In the genomic region with DNA sequence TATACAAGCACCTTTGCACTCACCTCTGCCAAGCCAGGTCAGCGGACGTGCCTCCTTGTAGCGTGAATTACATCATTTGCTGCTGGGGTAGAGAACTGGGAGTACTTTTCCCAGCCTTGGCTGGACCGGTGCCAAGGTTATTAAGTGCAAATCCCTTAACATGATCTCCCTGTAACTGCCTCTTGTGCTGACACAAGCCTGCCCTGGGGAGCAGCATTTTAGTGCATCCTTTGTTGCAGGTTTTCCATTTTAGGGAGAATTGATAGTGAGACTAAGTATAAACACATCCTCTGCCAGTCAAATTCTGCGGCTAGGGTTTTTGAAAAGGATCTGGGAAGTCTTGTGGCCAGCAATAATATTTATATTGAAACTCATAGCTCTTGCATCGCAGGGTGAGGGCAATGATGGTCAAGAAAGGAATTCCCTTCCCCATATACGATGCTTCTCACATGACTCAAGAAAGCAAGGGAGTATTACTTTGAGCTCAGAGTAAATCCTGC, we compare ENCODE assay signal across 1 cellular context.
TF ChIP-seq lines count a peak whose summit lies in the region.

No MANE protein-coding gene starts in this region.

TF ChIP-seq in HEK293, 187 proteins besides CTCF, POLR2A, EP300 and RAD21 (continued from another document and continues in another):
- peak; percentile 72 for TF ChIP-seq ZBTB17 (tag by site-specific recombination; IDR thresholded peaks at IDR 0.05)
- peak; percentile 77 for TF ChIP-seq ZXDB (tag by site-specific recombination; IDR thresholded peaks at IDR 0.05)
- no peak for TF ChIP-seq ZNF350 (tag by site-specific recombination; IDR thresholded peaks at IDR 0.05)
- TF ChIP-seq ZNF426 (tag by site-specific recombination; IDR thresholded peaks at IDR 0.05) = no peak
- TF ChIP-seq ZBTB8A (tag by site-specific recombination; IDR thresholded peaks at IDR 0.05) = 0 out of 2 replicates have a peak, but pooled peaks have one; percentile 22
- TF ChIP-seq, protein P1, sequence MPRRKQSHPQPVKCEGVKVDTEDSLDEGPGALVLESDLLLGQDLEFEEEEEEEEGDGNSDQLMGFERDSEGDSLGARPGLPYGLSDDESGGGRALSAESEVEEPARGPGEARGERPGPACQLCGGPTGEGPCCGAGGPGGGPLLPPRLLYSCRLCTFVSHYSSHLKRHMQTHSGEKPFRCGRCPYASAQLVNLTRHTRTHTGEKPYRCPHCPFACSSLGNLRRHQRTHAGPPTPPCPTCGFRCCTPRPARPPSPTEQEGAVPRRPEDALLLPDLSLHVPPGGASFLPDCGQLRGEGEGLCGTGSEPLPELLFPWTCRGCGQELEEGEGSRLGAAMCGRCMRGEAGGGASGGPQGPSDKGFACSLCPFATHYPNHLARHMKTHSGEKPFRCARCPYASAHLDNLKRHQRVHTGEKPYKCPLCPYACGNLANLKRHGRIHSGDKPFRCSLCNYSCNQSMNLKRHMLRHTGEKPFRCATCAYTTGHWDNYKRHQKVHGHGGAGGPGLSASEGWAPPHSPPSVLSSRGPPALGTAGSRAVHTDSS (tag by site-specific recombination; IDR thresholded peaks at IDR 0.05) = no peak
- peak; percentile 94 for TF ChIP-seq ZNF561 (tag by site-specific recombination; IDR thresholded peaks at IDR 0.05; ENCODE audit: borderline replicate concordance)
- TF ChIP-seq WT1 (tag by site-specific recombination; IDR thresholded peaks at IDR 0.05) = peak; percentile 99
- TF ChIP-seq ZNF26 (tag by site-specific recombination; IDR thresholded peaks at IDR 0.05) = no peak
- TF ChIP-seq BCL11B (tag by site-specific recombination; IDR thresholded peaks at IDR 0.05; ENCODE audit: low read depth) = peak; percentile 61; the same call in 1 of the 2 replicates
- TF ChIP-seq HOXC10 (CRISPR knock-in tag; IDR thresholded peaks at IDR 0.05) = no peak
- no peak for TF ChIP-seq ZNF571 (tag by site-specific recombination; IDR thresholded peaks at IDR 0.05)
- TF ChIP-seq, protein P2, sequence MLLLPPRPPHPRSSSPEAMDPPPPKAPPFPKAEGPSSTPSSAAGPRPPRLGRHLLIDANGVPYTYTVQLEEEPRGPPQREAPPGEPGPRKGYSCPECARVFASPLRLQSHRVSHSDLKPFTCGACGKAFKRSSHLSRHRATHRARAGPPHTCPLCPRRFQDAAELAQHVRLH (tag by site-specific recombination; IDR thresholded peaks at IDR 0.05) = peak; percentile 67; the same call in 1 of the 2 replicates
- TF ChIP-seq ZNF626 (tag by site-specific recombination; IDR thresholded peaks at IDR 0.05) = peak; percentile 86
- TF ChIP-seq SCRT1 (tag by site-specific recombination; IDR thresholded peaks at IDR 0.05; ENCODE audit: borderline replicate concordance) = peak; percentile 39; the same call in 1 of the 2 replicates
- TF ChIP-seq, protein P3, sequence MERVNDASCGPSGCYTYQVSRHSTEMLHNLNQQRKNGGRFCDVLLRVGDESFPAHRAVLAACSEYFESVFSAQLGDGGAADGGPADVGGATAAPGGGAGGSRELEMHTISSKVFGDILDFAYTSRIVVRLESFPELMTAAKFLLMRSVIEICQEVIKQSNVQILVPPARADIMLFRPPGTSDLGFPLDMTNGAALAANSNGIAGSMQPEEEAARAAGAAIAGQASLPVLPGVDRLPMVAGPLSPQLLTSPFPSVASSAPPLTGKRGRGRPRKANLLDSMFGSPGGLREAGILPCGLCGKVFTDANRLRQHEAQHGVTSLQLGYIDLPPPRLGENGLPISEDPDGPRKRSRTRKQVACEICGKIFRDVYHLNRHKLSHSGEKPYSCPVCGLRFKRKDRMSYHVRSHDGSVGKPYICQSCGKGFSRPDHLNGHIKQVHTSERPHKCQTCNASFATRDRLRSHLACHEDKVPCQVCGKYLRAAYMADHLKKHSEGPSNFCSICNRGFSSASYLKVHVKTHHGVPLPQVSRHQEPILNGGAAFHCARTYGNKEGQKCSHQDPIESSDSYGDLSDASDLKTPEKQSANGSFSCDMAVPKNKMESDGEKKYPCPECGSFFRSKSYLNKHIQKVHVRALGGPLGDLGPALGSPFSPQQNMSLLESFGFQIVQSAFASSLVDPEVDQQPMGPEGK (tag by site-specific recombination; IDR thresholded peaks at IDR 0.05) = peak; percentile 79
- TF ChIP-seq HIC1 (tag by site-specific recombination; IDR thresholded peaks at IDR 0.05) = no peak; the same call in 1 of the 2 replicates
- TF ChIP-seq ZNF10 (tag by site-specific recombination; IDR thresholded peaks at IDR 0.05) = peak; percentile 63; the same call in 1 of the 2 replicates
- TF ChIP-seq ZNF529 (tag by site-specific recombination; IDR thresholded peaks at IDR 0.05; ENCODE audit: insufficient replicate concordance) = no peak
- peak; percentile 77 for TF ChIP-seq ZNF629 (tag by site-specific recombination; IDR thresholded peaks at IDR 0.05)
- TF ChIP-seq ZFP37 (tag by site-specific recombination; IDR thresholded peaks at IDR 0.05) = peak; percentile 78; the same call in 1 of the 2 replicates
- no peak for TF ChIP-seq ZNF157 (tag by site-specific recombination; IDR thresholded peaks at IDR 0.05)
- TF ChIP-seq ZNF660 (tag by site-specific recombination; IDR thresholded peaks at IDR 0.05) = peak; percentile 70; the same call in 1 of the 2 replicates
- peak; percentile 100 for TF ChIP-seq ZBTB44 (tag by site-specific recombination; IDR thresholded peaks at IDR 0.05)
- 0 out of 2 replicates have a peak, but pooled peaks have one; percentile 25 for TF ChIP-seq GLIS2 (tag by site-specific recombination; IDR thresholded peaks at IDR 0.05)
- TF ChIP-seq YY1 (tag by site-specific recombination; IDR thresholded peaks at IDR 0.05) = no peak
- TF ChIP-seq ZNF366 (tag by site-specific recombination; conservative IDR thresholded peaks at IDR 0.05) = peak; percentile 58; the same call in 1 of the 2 replicates
- TF ChIP-seq KLF9 (tag by site-specific recombination; IDR thresholded peaks at IDR 0.05; ENCODE audit: low read depth) = no peak
- TF ChIP-seq PRDM10 (tag by site-specific recombination; IDR thresholded peaks at IDR 0.05) = 0 out of 2 replicates have a peak, but pooled peaks have one; percentile 21
- no peak for TF ChIP-seq ZNF776 (tag by site-specific recombination; IDR thresholded peaks at IDR 0.05; ENCODE audit: borderline replicate concordance)
- TF ChIP-seq GFI1B (tag by site-specific recombination; IDR thresholded peaks at IDR 0.05) = peak; percentile 45; the same call in 1 of the 2 replicates
- peak; percentile 69 for TF ChIP-seq ZNF423 (tag by site-specific recombination; IDR thresholded peaks at IDR 0.05)
- peak; percentile 75 for TF ChIP-seq ZEB2 (tag by site-specific recombination; IDR thresholded peaks at IDR 0.05)
- TF ChIP-seq SETDB1 (IDR thresholded peaks at IDR 0.05; ENCODE audit: insufficient read length, low read length) = no peak
- TF ChIP-seq ZNF501 (tag by site-specific recombination; IDR thresholded peaks at IDR 0.05) = peak; percentile 87
- no peak for TF ChIP-seq ZNF707 (tag by site-specific recombination; IDR thresholded peaks at IDR 0.05)
- no peak for TF ChIP-seq ZNF239 (tag by site-specific recombination; IDR thresholded peaks at IDR 0.05)
- peak; percentile 83 for TF ChIP-seq KLF10 (tag by site-specific recombination; IDR thresholded peaks at IDR 0.05)
- no peak for TF ChIP-seq ZNF223 (tag by site-specific recombination; IDR thresholded peaks at IDR 0.05)
- peak; percentile 94 for TF ChIP-seq PRDM4 (tag by site-specific recombination; IDR thresholded peaks at IDR 0.05)
- no peak for TF ChIP-seq ZBTB1 (tag by site-specific recombination; IDR thresholded peaks at IDR 0.05)
- peak; percentile 96 for TF ChIP-seq MZF1 (tag by site-specific recombination; IDR thresholded peaks at IDR 0.05; ENCODE audit: borderline replicate concordance)
- TF ChIP-seq, protein P4, sequence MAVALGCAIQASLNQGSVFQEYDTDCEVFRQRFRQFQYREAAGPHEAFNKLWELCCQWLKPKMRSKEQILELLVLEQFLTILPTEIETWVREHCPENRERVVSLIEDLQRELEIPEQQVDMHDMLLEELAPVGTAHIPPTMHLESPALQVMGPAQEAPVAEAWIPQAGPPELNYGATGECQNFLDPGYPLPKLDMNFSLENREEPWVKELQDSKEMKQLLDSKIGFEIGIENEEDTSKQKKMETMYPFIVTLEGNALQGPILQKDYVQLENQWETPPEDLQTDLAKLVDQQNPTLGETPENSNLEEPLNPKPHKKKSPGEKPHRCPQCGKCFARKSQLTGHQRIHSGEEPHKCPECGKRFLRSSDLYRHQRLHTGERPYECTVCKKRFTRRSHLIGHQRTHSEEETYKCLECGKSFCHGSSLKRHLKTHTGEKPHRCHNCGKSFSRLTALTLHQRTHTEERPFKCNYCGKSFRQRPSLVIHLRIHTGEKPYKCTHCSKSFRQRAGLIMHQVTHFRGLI (tag by site-specific recombination; IDR thresholded peaks at IDR 0.05) = no peak
- TF ChIP-seq GLI2 (tag by site-specific recombination; IDR thresholded peaks at IDR 0.05; ENCODE audit: borderline replicate concordance, low read depth) = no peak
- peak; percentile 79; the same call in 1 of the 2 replicates for TF ChIP-seq OVOL3 (tag by site-specific recombination; IDR thresholded peaks at IDR 0.05)
